Comparison of ENCODE assay signal across 8 cellular contexts in genomic region chrX:11908371-11908770, GRCh38.
DNase-seq lines count a peak whose midpoint lies in the region; ATAC-seq and TF ChIP-seq lines count a peak whose summit lies in the region.

No MANE protein-coding gene starts in this region.

- no peaks in the 10 kb centered on the region for H3K4me1 ChIP-seq in aorta (ENCODE audit: control insufficient read depth in 1 of 2, insufficient read depth in 2 of 2, low read length in 2 of 2)
- no peaks in the 10 kb centered on the region for H3K4me1 ChIP-seq in uterus

- intact Hi-C loops in aorta (cut with DNase I) (no loop called here), uterus (cut with DNase I; ENCODE audit: low total_unique reads) (no loop called here)

- no peak overlapping the region for H3K27ac ChIP-seq in aorta (ENCODE audit: low read depth in 1 of 2, low read length in 2 of 2)
- H3K27ac ChIP-seq in uterus = no peak overlapping the region

- no peak for ATAC-seq in aorta (ENCODE audit: low FRiP score)

- POLR2A ChIA-PET in HEK293T (lab: Yijun Ruan, JAX) = no interaction called here

- H3K36me3 ChIP-seq in aorta (ENCODE audit: control insufficient read depth in 1 of 2, insufficient read depth in 2 of 2, low read length in 1 of 2) (no peaks in the 10 kb centered on the region), uterus (no peaks in the 10 kb centered on the region)

- H3K4me3 ChIP-seq in retinal pigment epithelial cell (ENCODE audit: low read length) = no peak overlapping the region
- no peak overlapping the region for H3K4me3 ChIP-seq in aorta (ENCODE audit: low read length in 2 of 2)
- no peak overlapping the region for H3K4me3 ChIP-seq in uterus

- no peak for TF ChIP-seq POLR2A in uterus (IDR thresholded peaks at IDR 0.05)

- H3K27me3 ChIP-seq in aorta (ENCODE audit: control insufficient read depth in 1 of 2, insufficient read depth in 2 of 2, low read length in 1 of 2) = no peaks in the 10 kb centered on the region
- no peaks in the 10 kb centered on the region for H3K27me3 ChIP-seq in uterus

- peak; percentile 59 for TF ChIP-seq CTCF in retinal pigment epithelial cell (conservative IDR thresholded peaks at IDR 0.05; ENCODE audit: low read depth, low read length)
- no peak for TF ChIP-seq CTCF in uterus (IDR thresholded peaks at IDR 0.05)

- WGBS in aorta, 2 donors = 6 to 11% methylated on average over 2 of the region's 2 CpGs

- H3K9me3 ChIP-seq in aorta (ENCODE audit: control insufficient read depth, low read length) (no peaks in the 10 kb centered on the region), uterus (peaks cover 0 to 3% of the 10 kb centered on the region in 2 donors)

- peak; percentile 2 for DNase-seq in activated naive CD4-positive, alpha-beta T cell treated with Interleukin-2 at 50 U/mL for 16 hours
- DNase-seq in activated naive CD4-positive, alpha-beta T cell (lab: John Stamatoyannopoulos, UW) = no peak
- DNase-seq in HEK293T (ENCODE audit: extremely low spot score) = peak; percentile 20
- peak; percentile 26 for DNase-seq in NCI-H146 treated with DMSO at 0.1 percent for 48 hours (lab: John Stamatoyannopoulos, UW; ENCODE audit: unreplicated experiment)
- DNase-seq in astrocyte of the hippocampus (ENCODE audit: low read depth, low spot score) = peak; percentile 42
- no peak for DNase-seq in retinal pigment epithelial cell (ENCODE audit: low read depth)
- DNase-seq in aorta = no peak
- DNase-seq in uterus = no peak

- CTCF ChIA-PET in HEK293T (lab: Yijun Ruan, JAX) = interaction anchor here (0.6 kb wide), 1 partner anchor 134 kb away, joined by 3 read pairs; no protein-coding TSS in a partner anchor

TF ChIP-seq in HEK293T, 16 proteins besides CTCF, POLR2A, EP300 and RAD21:
- TF ChIP-seq HDGF (IDR thresholded peaks at IDR 0.05; ENCODE audit: borderline replicate concordance) (no peak), LEF1 (IDR thresholded peaks at IDR 0.05; ENCODE audit: borderline replicate concordance) (no peak), PKNOX1 (IDR thresholded peaks at IDR 0.05) (no peak), SP1 (IDR thresholded peaks at IDR 0.05) (no peak), BHLHE40 (IDR thresholded peaks at IDR 0.05; ENCODE audit: borderline replicate concordance) (no peak), FOXK2 (IDR thresholded peaks at IDR 0.05) (no peak), ELF4 (IDR thresholded peaks at IDR 0.05) (no peak), SUZ12 (IDR thresholded peaks at IDR 0.05) (no peak), FOXM1 (IDR thresholded peaks at IDR 0.05; ENCODE audit: borderline replicate concordance) (no peak), ZNF384 (IDR thresholded peaks at IDR 0.05) (no peak), TARDBP (IDR thresholded peaks at IDR 0.05) (no peak), NFRKB (IDR thresholded peaks at IDR 0.05) (no peak)

Comparison
In these comparisons a context has a peak if more than half of its experiments do, and no peak if none do; other contexts are left out.
1. DNase-seq: peak in activated naive CD4-positive, alpha-beta T cell treated with Interleukin-2 at 50 U/mL for 16 hours (single experiment), HEK293T (single experiment), NCI-H146 treated with DMSO at 0.1 percent for 48 hours (single experiment) and astrocyte of the hippocampus (single experiment); none in activated naive CD4-positive, alpha-beta T cell (0 of 4), retinal pigment epithelial cell (single experiment), aorta (0 of 2) and uterus (0 of 2).